Comparison of ENCODE assay signal across 8 cellular contexts in the genomic region with DNA sequence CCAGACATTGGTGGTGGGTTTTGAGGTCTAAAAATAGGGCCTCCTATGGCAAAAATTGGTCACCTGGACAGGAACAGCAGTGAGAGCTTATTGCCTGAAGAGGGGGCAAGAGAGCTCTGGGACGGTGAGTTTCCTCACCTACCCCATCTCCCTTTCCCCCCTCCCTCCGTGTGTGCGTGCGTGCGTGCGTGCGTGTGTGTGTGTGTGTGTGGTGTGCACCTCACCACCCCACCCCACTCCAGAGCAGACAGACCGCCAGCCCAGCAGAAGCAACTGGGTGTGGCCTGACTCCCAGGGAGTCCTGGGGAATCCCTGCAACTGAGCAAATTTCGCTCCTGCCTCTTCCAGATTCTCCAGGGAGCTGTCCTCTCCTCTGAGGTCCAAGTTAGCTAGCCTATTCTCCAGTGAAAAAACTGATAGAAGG.
DNase-seq lines count a peak whose midpoint lies in the region; ATAC-seq lines count a peak whose summit lies in the region.

No MANE protein-coding gene starts in this region.

- H3K4me1 ChIP-seq in mucosa of rectum (ENCODE audit: control insufficient read depth in 2 of 2, insufficient read depth in 2 of 2, low read length in 2 of 2) = peaks cover 12 to 29% of the 10 kb centered on the region in 2 donors

- H3K9ac ChIP-seq in mucosa of rectum (ENCODE audit: low read depth in 1 of 2, low read length in 2 of 2) = peak overlapping the region in 1 of 2 donors; percentile 61

- peaks cover 41% of the 10 kb centered on the region for H3K36me3 Mint-ChIP-seq in effector memory CD8-positive, alpha-beta T cell (ENCODE audit: insufficient read depth)
- H3K36me3 Mint-ChIP-seq in stimulated activated memory B cell treated with anti-CD40 and anti-IgM and Interleukin-4, amounts not matched to agents 10 μg/mL and 1 μg/mL and 100 μg/mL, for 72 hours = no peaks in the 10 kb centered on the region

- no peaks in the 10 kb centered on the region for H3K27me3 Mint-ChIP-seq in effector memory CD8-positive, alpha-beta T cell
- H3K27me3 Mint-ChIP-seq in stimulated activated memory B cell treated with anti-CD40 and anti-IgM and Interleukin-4, amounts not matched to agents 10 μg/mL and 1 μg/mL and 100 μg/mL, for 72 hours = no peaks in the 10 kb centered on the region

- no peaks in the 10 kb centered on the region for H3K27me3 ChIP-seq in mucosa of rectum (ENCODE audit: control insufficient read depth in 2 of 2, insufficient read depth in 2 of 2, low read length in 2 of 2)

- H3K9me3 Mint-ChIP-seq in effector memory CD8-positive, alpha-beta T cell = no peaks in the 10 kb centered on the region
- no peaks in the 10 kb centered on the region for H3K9me3 Mint-ChIP-seq in stimulated activated memory B cell treated with anti-CD40 and anti-IgM and Interleukin-4, amounts not matched to agents 10 μg/mL and 1 μg/mL and 100 μg/mL, for 72 hours

- no peaks in the 10 kb centered on the region for H3K9me3 ChIP-seq in mucosa of rectum (ENCODE audit: control insufficient read depth in 2 of 2, low read length in 2 of 2)

- peaks cover 31% of the 10 kb centered on the region in 2 donors for H3K4me1 Mint-ChIP-seq in effector memory CD8-positive, alpha-beta T cell (ENCODE audit: low read depth in 2 of 2)
- peaks cover 45% of the 10 kb centered on the region for H3K4me1 Mint-ChIP-seq in stimulated activated memory B cell treated with anti-CD40 and anti-IgM and Interleukin-4, amounts not matched to agents 10 μg/mL and 1 μg/mL and 100 μg/mL, for 72 hours

- H3K4me3 Mint-ChIP-seq in effector memory CD8-positive, alpha-beta T cell = peak overlapping the region; percentile 79 to 83
- peak overlapping the region; percentile 73 for H3K4me3 Mint-ChIP-seq in stimulated activated memory B cell treated with anti-CD40 and anti-IgM and Interleukin-4, amounts not matched to agents 10 μg/mL and 1 μg/mL and 100 μg/mL, for 72 hours

- peak overlapping the region; percentile 97 to 99 for H3K27ac Mint-ChIP-seq in effector memory CD8-positive, alpha-beta T cell
- peak overlapping the region; percentile 97 for H3K27ac Mint-ChIP-seq in stimulated activated memory B cell treated with anti-CD40 and anti-IgM and Interleukin-4, amounts not matched to agents 10 μg/mL and 1 μg/mL and 100 μg/mL, for 72 hours

- H3K27ac ChIP-seq in mucosa of rectum (ENCODE audit: low read depth in 2 of 2, low read length in 2 of 2) = peak overlapping the region; percentile 72 to 85

- H3K36me3 ChIP-seq in mucosa of rectum (ENCODE audit: control insufficient read depth in 2 of 2, insufficient read depth in 2 of 2, low read length in 2 of 2) = no peaks in the 10 kb centered on the region

- no peak overlapping the region for H3K4me3 ChIP-seq in mucosa of rectum (ENCODE audit: low read length in 2 of 2)

- peak; percentile 22 for ATAC-seq in HG02870 (IDR thresholded peaks at IDR 0.05; ENCODE audit: unreplicated experiment)
- ATAC-seq in effector memory CD8-positive, alpha-beta T cell (replicated peaks) = peak; percentile 59
- ATAC-seq in stimulated activated memory B cell treated with anti-CD40 and anti-IgM and Interleukin-4, amounts not matched to agents 10 μg/mL and 1 μg/mL and 100 μg/mL, for 72 hours = peak; percentile 72

- DNase-seq in GM04504 (ENCODE audit: low read depth) (peak; percentile 35), NCI-H748 (lab: John Stamatoyannopoulos, UW; ENCODE audit: unreplicated experiment) (peak; percentile 82), cerebellar nuclear complex (lab: John Stamatoyannopoulos, UW) (no peak)
- DNase-seq in activated CD8-positive, alpha-beta memory T cell treated with anti-CD3 and anti-CD28 coated beads for 1 hour (ENCODE audit: extremely low read depth in 1 of 2, low read depth in 1 of 2) = peak; percentile 49 to 67
- peak; percentile 69 to 77 (median 72) for DNase-seq in effector memory CD8-positive, alpha-beta T cell

Comparison
In these comparisons a context has a peak if more than half of its experiments do, and no peak if none do; other contexts are left out.
1. DNase-seq: peak in GM04504 (single experiment), NCI-H748 (single experiment), activated CD8-positive, alpha-beta memory T cell treated with anti-CD3 and anti-CD28 coated beads for 1 hour (2 of 2) and effector memory CD8-positive, alpha-beta T cell (3 of 3); none in cerebellar nuclear complex (0 of 2).
2. ATAC-seq: peak in every context shown above with its lines; median percentile 72 in stimulated activated memory B cell treated with anti-CD40 and anti-IgM and Interleukin-4, amounts not matched to agents 10 μg/mL and 1 μg/mL and 100 μg/mL, for 72 hours; 59 in effector memory CD8-positive, alpha-beta T cell; 22 in HG02870.